9 cellular contexts compared by ENCODE assay signal in the genomic region with DNA sequence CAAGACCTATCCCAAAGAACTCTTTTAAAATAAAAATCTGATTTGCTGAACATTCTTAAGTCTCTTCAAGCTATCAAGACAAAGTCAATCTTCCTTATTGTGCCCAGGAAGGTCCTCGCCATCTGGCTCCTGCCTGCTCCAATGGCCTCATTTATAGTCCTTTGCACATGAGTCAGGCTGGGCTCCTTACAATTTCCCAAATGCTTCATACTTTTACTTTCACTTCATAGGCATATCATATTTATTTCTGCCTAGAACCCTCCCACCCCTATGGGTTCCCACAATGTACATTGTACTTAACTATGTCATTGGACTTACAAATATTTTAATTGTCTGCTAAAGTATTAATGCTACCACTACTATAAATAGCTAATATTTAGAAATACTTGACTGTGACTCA. TPM values are rescaled to one million over a fixed set of nuclear protein-coding genes. Genes with fewer than 3 reads are reported as not detected.
"Had no signal": no experiment of that assay in that cellular context is flagged by ENCODE, and none has a peak within 500 bp of the region (broad histone marks: within the 10 kb centered on the region; RNA-seq: fewer than 3 reads in every experiment).

No MANE protein-coding gene starts in this region.

- H3K27ac ChIP-seq: ovary had no signal

- H3K36me3 ChIP-seq: ovary, tibial artery had no signal

- ATAC-seq: activated CD8-positive, alpha-beta T cell treated with anti-CD3 and anti-CD28 coated beads for 36 hours had no signal

- H3K9me3 ChIP-seq: ovary, tibial artery had no signal

- H3K27me3 ChIP-seq: ovary, tibial artery had no signal

- H3K4me3 ChIP-seq: ovary, tibial artery had no signal

- DNase-seq: activated CD4-positive, CD25-positive, alpha-beta regulatory T cell treated with anti-CD3 and anti-CD28 coated beads, Interleukin-2, amount 50 U/mL, for 72 hours; activated CD8-positive, alpha-beta memory T cell treated with anti-CD3 and anti-CD28 coated beads, Interleukin-2, amount 50 U/mL, for 4 hours; activated CD8-positive, alpha-beta T cell treated with anti-CD3 and anti-CD28 coated beads for 36 hours; activated naive CD8-positive, alpha-beta T cell treated with anti-CD3 and anti-CD28 coated beads, Interleukin-2, amount 10 ng/mL, durations not matched to agents 7 days and 5 days; aorta; kidney; ovary; T-helper 2 cell; tibial artery had no signal

RNA-seq across cellular contexts. Expression of a gene that starts 9.1 kb away (rescaled TPM):
- total RNA-seq: activated CD8-positive, alpha-beta T cell treated with anti-CD3 and anti-CD28 coated beads for 36 hours; activated naive CD8-positive, alpha-beta T cell treated with anti-CD3 and anti-CD28 coated beads, Interleukin-2, amount 10 ng/mL, durations not matched to agents 7 days and 5 days had no signal
